In the genomic region with DNA sequence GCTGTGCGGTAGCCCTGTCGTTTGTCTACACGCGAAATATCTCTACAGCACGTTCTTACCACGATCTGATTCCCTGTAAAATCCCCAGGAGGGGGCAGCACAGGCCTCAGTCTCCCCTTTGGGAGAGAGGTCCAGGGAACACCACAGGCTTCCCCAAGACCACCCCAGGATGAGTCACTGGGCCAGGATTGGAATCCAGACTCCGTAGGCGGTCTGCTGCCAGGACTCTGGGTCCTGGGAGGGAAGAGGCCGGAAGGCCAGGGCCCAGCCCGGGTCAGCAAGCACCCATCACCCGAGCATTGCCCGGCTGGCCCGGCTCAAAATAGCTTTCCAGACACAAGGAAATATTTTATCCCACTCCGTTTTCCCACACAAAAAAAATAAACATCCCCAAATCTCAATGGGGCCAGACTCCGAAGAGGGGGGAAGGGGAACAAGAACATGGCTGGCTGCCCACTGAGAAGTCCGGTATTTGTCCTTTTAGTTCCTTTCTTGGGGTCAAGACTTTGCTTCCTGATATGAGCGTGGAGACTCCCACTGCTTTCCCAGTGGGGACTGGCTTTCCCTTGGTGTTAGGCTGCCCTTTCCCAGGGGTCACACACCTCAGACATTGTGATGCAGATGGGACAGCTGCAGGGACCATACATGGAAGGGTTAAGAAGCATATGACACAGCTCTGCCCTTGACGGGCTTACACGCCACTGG, we compare ENCODE assay signal across 11 cellular contexts.
A peak's percentile ranks its signal among the peaks of the same experiment; 100 is the strongest.
DNase-seq lines count a peak whose midpoint lies in the region; ATAC-seq and TF ChIP-seq lines count a peak whose summit lies in the region.
"Had no signal": no experiment of that assay in that cellular context is flagged by ENCODE, and none has a peak within 500 bp of the region (broad histone marks: within the 10 kb centered on the region; RNA-seq: fewer than 3 reads in every experiment).

No MANE protein-coding gene starts in this region.

- no peaks in the 10 kb centered on the region for H4K20me1 ChIP-seq in osteoblast (ENCODE audit: insufficient read depth, low read length)

- no peaks in the 10 kb centered on the region for H3K36me3 ChIP-seq in cardiac muscle cell
- H3K36me3 ChIP-seq in osteoblast (ENCODE audit: insufficient read depth, low read length), result no peaks in the 10 kb centered on the region
- H3K36me3 ChIP-seq: WERI-Rb-1 had no signal

- no peak overlapping the region for H3K4me3 Mint-ChIP-seq in WTC11
- H3K4me3 Mint-ChIP-seq in stimulated activated memory B cell treated with anti-CD40 and anti-IgM and Interleukin-4, amounts not matched to agents 10 μg/mL and 1 μg/mL and 100 μg/mL, for 72 hours, result no peak overlapping the region
- H3K4me3 Mint-ChIP-seq: CD4-positive, CD25-positive, alpha-beta regulatory T cell had no signal

- H3K4me2 ChIP-seq in osteoblast (ENCODE audit: insufficient read depth, low read length), result peak overlapping the region; percentile 33

- H3K4me3 ChIP-seq in cardiac muscle cell, result no peak overlapping the region
- peak overlapping the region; percentile 14 for H3K4me3 ChIP-seq in osteoblast (ENCODE audit: insufficient read depth, low read length)

- H3K4me1 Mint-ChIP-seq in WTC11, result peaks cover 22% of the 10 kb centered on the region
- H3K4me1 Mint-ChIP-seq in stimulated activated memory B cell treated with anti-CD40 and anti-IgM and Interleukin-4, amounts not matched to agents 10 μg/mL and 1 μg/mL and 100 μg/mL, for 72 hours, result peaks cover 5% of the 10 kb centered on the region

- peak overlapping the region; percentile 72 for H2AFZ ChIP-seq in osteoblast (ENCODE audit: low read length)

- POLR2A ChIA-PET in WTC11 (lab: Charles Lee), result no interaction called here

- DNase-seq in CD1c-positive myeloid dendritic cell (ENCODE audit: extremely low spot score), result peak; percentile 16
- peak; percentile 50 for DNase-seq in WTC11 (ENCODE audit: low spot score)
- peak in 1 of 2 donors; percentile 80 for DNase-seq in cardiac muscle cell (ENCODE audit: low read depth in 1 of 2, low spot score in 1 of 2)
- peak; percentile 85 for DNase-seq in osteoblast (ENCODE audit: insufficient read length, low spot score, missing footprints)
- no peak for DNase-seq in NCI-H2081 treated with DMSO at 0.1 percent for 48 hours (lab: John Stamatoyannopoulos, UW)
- no peak for DNase-seq in left colon
- DNase-seq: CD4-positive, CD25-positive, alpha-beta regulatory T cell; posterior cingulate gyrus; WERI-Rb-1 had no signal

- intact Hi-C loops in left colon (cut with DNase I, micrococcal nuclease), result loop anchor here in 1 of 2 donors (10.0 kb wide), 1 partner anchor 96 kb away; a partner anchor contains a TSS

- H3K79me2 ChIP-seq in osteoblast (ENCODE audit: insufficient read depth, low read length), result no peaks in the 10 kb centered on the region

- H3K4me1 ChIP-seq in cardiac muscle cell (ENCODE audit: low read depth), result peaks cover 17% of the 10 kb centered on the region
- H3K4me1 ChIP-seq in osteoblast (ENCODE audit: insufficient read depth, low read length), result peaks cover 44% of the 10 kb centered on the region

- H3K27ac Mint-ChIP-seq in WTC11, result no peak overlapping the region
- H3K27ac Mint-ChIP-seq in stimulated activated memory B cell treated with anti-CD40 and anti-IgM and Interleukin-4, amounts not matched to agents 10 μg/mL and 1 μg/mL and 100 μg/mL, for 72 hours, result no peak overlapping the region
- H3K27ac Mint-ChIP-seq: CD4-positive, CD25-positive, alpha-beta regulatory T cell had no signal

- peaks cover 4% of the 10 kb centered on the region for H3K36me3 Mint-ChIP-seq in WTC11
- H3K36me3 Mint-ChIP-seq in stimulated activated memory B cell treated with anti-CD40 and anti-IgM and Interleukin-4, amounts not matched to agents 10 μg/mL and 1 μg/mL and 100 μg/mL, for 72 hours, result no peaks in the 10 kb centered on the region

- H3K27me3 ChIP-seq in cardiac muscle cell (no peaks in the 10 kb centered on the region), osteoblast (ENCODE audit: insufficient read depth, low read length) (no peaks in the 10 kb centered on the region)

- H3K27me3 Mint-ChIP-seq in WTC11 (ENCODE audit: low read depth), result no peaks in the 10 kb centered on the region
- peaks cover 63% of the 10 kb centered on the region for H3K27me3 Mint-ChIP-seq in stimulated activated memory B cell treated with anti-CD40 and anti-IgM and Interleukin-4, amounts not matched to agents 10 μg/mL and 1 μg/mL and 100 μg/mL, for 72 hours
- H3K27me3 Mint-ChIP-seq: CD4-positive, CD25-positive, alpha-beta regulatory T cell had no signal

- H3K27ac ChIP-seq in cardiac muscle cell (no peak overlapping the region), osteoblast (ENCODE audit: low read depth, low read length) (peak overlapping the region; percentile 64)
- H3K27ac ChIP-seq: WERI-Rb-1 had no signal

- ATAC-seq in WTC11 (peak; percentile 61), left colon (no peak), HG03571 (IDR thresholded peaks at IDR 0.05; ENCODE audit: unreplicated experiment) (no peak)
- ATAC-seq in stimulated activated memory B cell treated with anti-CD40 and anti-IgM and Interleukin-4, amounts not matched to agents 10 μg/mL and 1 μg/mL and 100 μg/mL, for 72 hours, result no peak

- CTCF ChIA-PET in WTC11 (lab: Charles Lee), result interaction anchor here (0.6 to 4.5 kb wide), 8 partner anchors 9 to 280 kb away, joined by 3 to 23 read pairs (median 5); no protein-coding TSS in a partner anchor

- no peaks in the 10 kb centered on the region for H3K9me3 ChIP-seq in cardiac muscle cell (ENCODE audit: low read depth)
- H3K9me3 ChIP-seq in osteoblast (ENCODE audit: low read depth, low read length), result no peaks in the 10 kb centered on the region

- TF ChIP-seq CTCF in WTC11 (IDR thresholded peaks at IDR 0.05) (no peak), cardiac muscle cell (IDR thresholded peaks at IDR 0.05; ENCODE audit: low read depth, low read length) (peak; percentile 53), osteoblast (IDR thresholded peaks at IDR 0.05; ENCODE audit: extremely low read depth, low read depth, low read length) (peak; percentile 44)

- H3K9me3 Mint-ChIP-seq in WTC11, result peaks cover 8% of the 10 kb centered on the region; the same call in 1 of the 2 replicates
- H3K9me3 Mint-ChIP-seq in stimulated activated memory B cell treated with anti-CD40 and anti-IgM and Interleukin-4, amounts not matched to agents 10 μg/mL and 1 μg/mL and 100 μg/mL, for 72 hours, result no peaks in the 10 kb centered on the region

TF ChIP-seq in WTC11, 78 proteins besides CTCF, POLR2A, EP300 and RAD21:
- TF ChIP-seq, protein P1, sequence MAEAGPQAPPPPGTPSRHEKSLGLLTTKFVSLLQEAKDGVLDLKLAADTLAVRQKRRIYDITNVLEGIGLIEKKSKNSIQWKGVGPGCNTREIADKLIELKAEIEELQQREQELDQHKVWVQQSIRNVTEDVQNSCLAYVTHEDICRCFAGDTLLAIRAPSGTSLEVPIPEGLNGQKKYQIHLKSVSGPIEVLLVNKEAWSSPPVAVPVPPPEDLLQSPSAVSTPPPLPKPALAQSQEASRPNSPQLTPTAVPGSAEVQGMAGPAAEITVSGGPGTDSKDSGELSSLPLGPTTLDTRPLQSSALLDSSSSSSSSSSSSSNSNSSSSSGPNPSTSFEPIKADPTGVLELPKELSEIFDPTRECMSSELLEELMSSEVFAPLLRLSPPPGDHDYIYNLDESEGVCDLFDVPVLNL (CRISPR knock-in tag; IDR thresholded peaks at IDR 0.05; ENCODE audit: borderline replicate concordance, low read depth), result no peak
- TF ChIP-seq, protein P2, sequence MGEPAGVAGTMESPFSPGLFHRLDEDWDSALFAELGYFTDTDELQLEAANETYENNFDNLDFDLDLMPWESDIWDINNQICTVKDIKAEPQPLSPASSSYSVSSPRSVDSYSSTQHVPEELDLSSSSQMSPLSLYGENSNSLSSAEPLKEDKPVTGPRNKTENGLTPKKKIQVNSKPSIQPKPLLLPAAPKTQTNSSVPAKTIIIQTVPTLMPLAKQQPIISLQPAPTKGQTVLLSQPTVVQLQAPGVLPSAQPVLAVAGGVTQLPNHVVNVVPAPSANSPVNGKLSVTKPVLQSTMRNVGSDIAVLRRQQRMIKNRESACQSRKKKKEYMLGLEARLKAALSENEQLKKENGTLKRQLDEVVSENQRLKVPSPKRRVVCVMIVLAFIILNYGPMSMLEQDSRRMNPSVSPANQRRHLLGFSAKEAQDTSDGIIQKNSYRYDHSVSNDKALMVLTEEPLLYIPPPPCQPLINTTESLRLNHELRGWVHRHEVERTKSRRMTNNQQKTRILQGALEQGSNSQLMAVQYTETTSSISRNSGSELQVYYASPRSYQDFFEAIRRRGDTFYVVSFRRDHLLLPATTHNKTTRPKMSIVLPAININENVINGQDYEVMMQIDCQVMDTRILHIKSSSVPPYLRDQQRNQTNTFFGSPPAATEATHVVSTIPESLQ (CRISPR knock-in tag; IDR thresholded peaks at IDR 0.05), result no peak
- no peak for TF ChIP-seq CREB1 (CRISPR knock-in tag; IDR thresholded peaks at IDR 0.05)
- TF ChIP-seq MXD4 (CRISPR knock-in tag; IDR thresholded peaks at IDR 0.05; ENCODE audit: borderline replicate concordance), result no peak

Comparison
In these comparisons a context has a peak if more than half of its experiments do, and no peak if none do; other contexts are left out.
1. DNase-seq: peak in CD1c-positive myeloid dendritic cell (single experiment), WTC11 (single experiment) and osteoblast (single experiment); none in NCI-H2081 treated with DMSO at 0.1 percent for 48 hours (single experiment) and left colon (0 of 2).